ENCODE assay signal across 20 cellular contexts in the genomic region with DNA sequence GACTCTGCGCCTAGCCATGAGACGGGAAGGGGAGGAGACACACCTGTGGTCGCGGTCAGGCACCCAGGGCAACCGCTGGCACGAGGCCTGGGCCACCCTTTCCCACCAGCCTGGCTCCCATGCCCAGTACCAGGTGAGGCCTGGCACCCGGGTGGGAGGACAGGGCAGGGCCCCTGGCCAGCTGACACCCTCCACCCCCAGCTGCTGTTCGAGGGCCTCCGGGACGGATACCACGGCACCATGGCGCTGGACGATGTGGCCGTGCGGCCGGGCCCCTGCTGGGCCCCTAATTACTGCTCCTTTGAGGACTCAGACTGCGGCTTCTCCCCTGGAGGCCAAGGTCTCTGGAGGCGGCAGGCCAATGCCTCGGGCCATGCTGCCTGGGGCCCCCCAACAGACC. TPM values are rescaled to one million over a fixed set of nuclear protein-coding genes. Genes with fewer than 3 reads are reported as not detected.
DNase-seq lines count a peak whose midpoint lies in the region; ATAC-seq and TF ChIP-seq lines count a peak whose summit lies in the region.
"Had no signal": no experiment of that assay in that cellular context is flagged by ENCODE, and none has a peak within 500 bp of the region (broad histone marks: within the 10 kb centered on the region; RNA-seq: fewer than 3 reads in every experiment).

No MANE protein-coding gene starts in this region.

- H3K9me3 ChIP-seq in BE2C, result no peaks in the 10 kb centered on the region
- no peaks in the 10 kb centered on the region for H3K9me3 ChIP-seq in body of pancreas
- H3K9me3 ChIP-seq in mucosa of rectum (ENCODE audit: control insufficient read depth in 2 of 2, low read length in 2 of 2), result no peaks in the 10 kb centered on the region
- no peaks in the 10 kb centered on the region for H3K9me3 ChIP-seq in esophagus squamous epithelium
- H3K9me3 ChIP-seq: breast epithelium, psoas muscle, SJCRH30, tibial artery had no signal

- peak overlapping the region; percentile 74 to 86 (median 78) for H3K27ac ChIP-seq in body of pancreas
- H3K27ac ChIP-seq in mucosa of rectum (ENCODE audit: low read depth in 2 of 2, low read length in 2 of 2), result peak overlapping the region; percentile 95 to 96
- H3K27ac ChIP-seq in esophagus squamous epithelium, result no peak overlapping the region
- H3K27ac ChIP-seq: breast epithelium, epithelial cell of prostate, foreskin keratinocyte, psoas muscle, SJCRH30, tibial artery, WERI-Rb-1 had no signal

- DNase-seq in BE2C, result peak; percentile 18
- peak; percentile 36 for DNase-seq in CD14-positive monocyte (ENCODE audit: low spot score)
- peak in 3 of 4 donors; percentile 26 to 56 (median 39) for DNase-seq in body of pancreas
- no peak for DNase-seq in putamen (ENCODE audit: low spot score)
- no peak for DNase-seq in esophagus squamous epithelium (lab: John Stamatoyannopoulos, UW)
- DNase-seq: activated CD4-positive, alpha-beta memory T cell treated with anti-CD3 and anti-CD28 coated beads, Interleukin-2, amount 10 ng/mL, durations not matched to agents 7 days and 5 days; activated naive CD8-positive, alpha-beta T cell treated with anti-CD3 and anti-CD28 coated beads, Interleukin-2, amount 50 U/mL, for 24 hours; activated T-cell treated with anti-CD3 and anti-CD28 coated beads, Interleukin-2, amount 50 U/mL, for 72 hours; foreskin keratinocyte; kidney glomerular epithelial cell; NCI-H1105 treated with DMSO at 0.1 percent for 48 hours; NCI-H526 treated with DMSO at 0.1 percent for 48 hours; SJCRH30; WERI-Rb-1 had no signal

- H3K4me3 Mint-ChIP-seq in CD14-positive monocyte, result no peak overlapping the region
- H3K4me3 Mint-ChIP-seq: activated CD4-positive, alpha-beta memory T cell treated with anti-CD3 and anti-CD28 coated beads, Interleukin-2, amount 10 ng/mL, durations not matched to agents 7 days and 5 days; activated naive CD8-positive, alpha-beta T cell treated with anti-CD3 and anti-CD28 coated beads, Interleukin-2, amount 50 U/mL, for 24 hours; activated T-cell treated with anti-CD3 and anti-CD28 coated beads, Interleukin-2, amount 50 U/mL, for 72 hours had no signal

- H3K4me3 ChIP-seq in BE2C (ENCODE audit: low read depth, low read length) (no peak overlapping the region), body of pancreas (no peak overlapping the region), mucosa of rectum (ENCODE audit: low read length in 2 of 2) (no peak overlapping the region), esophagus squamous epithelium (no peak overlapping the region)
- H3K4me3 ChIP-seq: breast epithelium, psoas muscle, SJCRH30, tibial artery had no signal

- H3K36me3 ChIP-seq in BE2C, result peaks cover 30% of the 10 kb centered on the region
- peaks cover 4 to 9% of the 10 kb centered on the region in 2 donors for H3K36me3 ChIP-seq in body of pancreas (replicated peaks in 1 of 2; ENCODE audit: insufficient read depth in 1 of 2, low read depth in 2 of 2)
- peaks cover 14 to 15% of the 10 kb centered on the region in 2 donors for H3K36me3 ChIP-seq in mucosa of rectum (ENCODE audit: control insufficient read depth in 2 of 2, insufficient read depth in 2 of 2, low read length in 2 of 2)
- H3K36me3 ChIP-seq in esophagus squamous epithelium, result peaks cover 12 to 24% (median 14%) of the 10 kb centered on the region in 3 donors
- H3K36me3 ChIP-seq: breast epithelium had no signal

- H3K9ac ChIP-seq in mucosa of rectum (ENCODE audit: low read depth in 1 of 2, low read length in 2 of 2), result peak overlapping the region in 1 of 2 donors; percentile 80

- WGBS in body of pancreas, 2 donors, result 0 to 79% methylated on average over 1 to 10 of the region's 19 CpGs
- WGBS in esophagus squamous epithelium, 2 donors, result 100% methylated on average over 3 of the region's 19 CpGs; no CpG with 5 or more reads in 1 of the 2 donors

- no peaks in the 10 kb centered on the region for H3K9me3 Mint-ChIP-seq in CD14-positive monocyte
- H3K9me3 Mint-ChIP-seq: activated CD4-positive, alpha-beta memory T cell treated with anti-CD3 and anti-CD28 coated beads, Interleukin-2, amount 10 ng/mL, durations not matched to agents 7 days and 5 days; activated naive CD8-positive, alpha-beta T cell treated with anti-CD3 and anti-CD28 coated beads, Interleukin-2, amount 50 U/mL, for 24 hours; activated T-cell treated with anti-CD3 and anti-CD28 coated beads, Interleukin-2, amount 50 U/mL, for 72 hours had no signal

- no peaks in the 10 kb centered on the region for H3K4me1 Mint-ChIP-seq in CD14-positive monocyte
- H3K4me1 Mint-ChIP-seq: activated naive CD8-positive, alpha-beta T cell treated with anti-CD3 and anti-CD28 coated beads, Interleukin-2, amount 50 U/mL, for 24 hours had no signal

- ATAC-seq in body of pancreas, result no peak
- ATAC-seq in HG02852 (IDR thresholded peaks at IDR 0.05; ENCODE audit: unreplicated experiment), result no peak
- ATAC-seq: activated naive CD8-positive, alpha-beta T cell treated with anti-CD3 and anti-CD28 coated beads, Interleukin-2, amount 50 U/mL, for 24 hours; activated T-cell treated with anti-CD3 and anti-CD28 coated beads, Interleukin-2, amount 50 U/mL, for 72 hours; foreskin keratinocyte had no signal

- H3K27me3 ChIP-seq in BE2C, result no peaks in the 10 kb centered on the region
- H3K27me3 ChIP-seq in body of pancreas, result no peaks in the 10 kb centered on the region
- no peaks in the 10 kb centered on the region for H3K27me3 ChIP-seq in mucosa of rectum (ENCODE audit: control insufficient read depth in 2 of 2, insufficient read depth in 2 of 2, low read length in 2 of 2)
- no peaks in the 10 kb centered on the region for H3K27me3 ChIP-seq in esophagus squamous epithelium
- H3K27me3 ChIP-seq: breast epithelium, foreskin keratinocyte, SJCRH30, tibial artery had no signal

- no peaks in the 10 kb centered on the region for H3K27me3 Mint-ChIP-seq in CD14-positive monocyte (ENCODE audit: low read depth in 3 of 3)
- H3K27me3 Mint-ChIP-seq: activated CD4-positive, alpha-beta memory T cell treated with anti-CD3 and anti-CD28 coated beads, Interleukin-2, amount 10 ng/mL, durations not matched to agents 7 days and 5 days; activated naive CD8-positive, alpha-beta T cell treated with anti-CD3 and anti-CD28 coated beads, Interleukin-2, amount 50 U/mL, for 24 hours had no signal

- H3K4me1 ChIP-seq in BE2C (peaks cover 24% of the 10 kb centered on the region), body of pancreas (peaks cover 63% of the 10 kb centered on the region), mucosa of rectum (ENCODE audit: control insufficient read depth in 2 of 2, insufficient read depth in 2 of 2, low read length in 2 of 2) (peaks cover 47 to 57% of the 10 kb centered on the region in 2 donors), esophagus squamous epithelium (peaks cover 20 to 52% (median 21%) of the 10 kb centered on the region in 3 donors)
- H3K4me1 ChIP-seq: foreskin keratinocyte, SJCRH30 had no signal

- intact Hi-C loops in CD14-positive monocyte (cut with micrococcal nuclease) (no loop called here), body of pancreas (cut with DNase I) (loop anchor here (10.0 kb wide), 1 partner anchor 88 kb away; the partner anchor contains the start of genes C8G and FBXW5), esophagus squamous epithelium (cut with DNase I) (loop anchor here (10.0 kb wide), 1 partner anchor 88 kb away; the partner anchor contains the start of genes C8G and FBXW5)

- no peak overlapping the region for H3K27ac Mint-ChIP-seq in CD14-positive monocyte
- H3K27ac Mint-ChIP-seq: activated CD4-positive, alpha-beta memory T cell treated with anti-CD3 and anti-CD28 coated beads, Interleukin-2, amount 10 ng/mL, durations not matched to agents 7 days and 5 days; activated naive CD8-positive, alpha-beta T cell treated with anti-CD3 and anti-CD28 coated beads, Interleukin-2, amount 50 U/mL, for 24 hours; activated T-cell treated with anti-CD3 and anti-CD28 coated beads, Interleukin-2, amount 50 U/mL, for 72 hours had no signal

- H3K36me3 Mint-ChIP-seq in CD14-positive monocyte, result peaks cover 12 to 16% of the 10 kb centered on the region in 2 donors

- TF ChIP-seq POLR2A in body of pancreas (IDR thresholded peaks at IDR 0.05) (no peak), esophagus squamous epithelium (IDR thresholded peaks at IDR 0.05) (no peak)

- TF ChIP-seq CTCF in BE2C (IDR thresholded peaks at IDR 0.05; ENCODE audit: low read depth, low read length) (no peak), CD14-positive monocyte (IDR thresholded peaks at IDR 0.05) (no peak), body of pancreas (IDR thresholded peaks at IDR 0.05) (no peak), esophagus squamous epithelium (IDR thresholded peaks at IDR 0.05) (no peak)

RNA-seq across cellular contexts. Expression of gene MAMDC4, which starts 5.0 kb away (rescaled TPM):
- 4.4 TPM for polyA plus RNA-seq in BE2C (2012; ENCODE audit: insufficient read depth, insufficient read length, low read depth)
- polyA plus RNA-seq in CD14-positive monocyte, result under 1 TPM in 1 of 2 donors, not detected in 1; 0.07 TPM
- total RNA-seq in body of pancreas (10 to 100 TPM in 1 of 2 donors, 1 to 10 TPM in 1; 6.5 to 25.7 TPM), esophagus squamous epithelium (1 to 10 TPM; 1.8 to 2.9 (median 2.7) TPM)

RNA-seq across cellular contexts. Expression of gene PHPT1, which starts 8.0 kb away (rescaled TPM):
- 544 TPM for polyA plus RNA-seq in BE2C (2012; ENCODE audit: insufficient read depth, insufficient read length, low read depth)
- 100 to 1,000 TPM in 1 of 2 donors, 10 to 100 TPM in 1; 94.3 to 163 TPM for polyA plus RNA-seq in CD14-positive monocyte
- total RNA-seq in body of pancreas, result 10 to 100 TPM; 60.6 to 65.6 TPM
- 10 to 100 TPM; 21.9 to 53.2 (median 42.2) TPM for total RNA-seq in esophagus squamous epithelium

RNA-seq across cellular contexts. Expression of gene EDF1, which starts 8.9 kb away (rescaled TPM):
- polyA plus RNA-seq in BE2C (2012; ENCODE audit: insufficient read depth, insufficient read length, low read depth), result 1,797 TPM
- polyA plus RNA-seq in CD14-positive monocyte, result 100 to 1,000 TPM; 245 to 264 TPM
- total RNA-seq in body of pancreas (100 to 1,000 TPM; 196 to 238 TPM), esophagus squamous epithelium (100 to 1,000 TPM; 326 to 456 (median 356) TPM)

RNA-seq across cellular contexts. Expression of gene AJM1, which starts 14.9 kb away (rescaled TPM):
- 37.9 TPM for polyA plus RNA-seq in BE2C (2012; ENCODE audit: insufficient read depth, insufficient read length, low read depth)
- under 1 TPM; 0.10 to 0.18 TPM for polyA plus RNA-seq in CD14-positive monocyte
- total RNA-seq in body of pancreas (10 to 100 TPM in 1 of 2 donors, 1 to 10 TPM in 1; 5.2 to 13.2 TPM), esophagus squamous epithelium (1 to 10 TPM in 2 of 4 donors, under 1 TPM in 2; 0.32 to 2.3 (median 1.0) TPM)

RNA-seq across cellular contexts. Expression of gene TRAF2, which starts 29.1 kb away (rescaled TPM):
- 26.8 TPM for polyA plus RNA-seq in BE2C (2012; ENCODE audit: insufficient read depth, insufficient read length, low read depth)
- 1 to 10 TPM; 1.6 to 2.0 TPM for polyA plus RNA-seq in CD14-positive monocyte
- 10 to 100 TPM in 1 of 2 donors, 1 to 10 TPM in 1; 5.2 to 30.7 TPM for total RNA-seq in body of pancreas
- 10 to 100 TPM in 3 of 4 donors, 1 to 10 TPM in 1; 8.0 to 20.9 (median 13.2) TPM for total RNA-seq in esophagus squamous epithelium

Comparison
In these comparisons a context has a peak if more than half of its experiments do, and no peak if none do; other contexts are left out.
1. DNase-seq: peak in BE2C (single experiment), CD14-positive monocyte (single experiment) and body of pancreas (3 of 4); none in putamen (single experiment) and esophagus squamous epithelium (single experiment).
2. H3K27ac ChIP-seq: peak in body of pancreas (4 of 4) and mucosa of rectum (2 of 2); none in esophagus squamous epithelium (0 of 4).
3. intact Hi-C loops: an anchor here in body of pancreas (10.0 kb wide) and esophagus squamous epithelium (10.0 kb wide); none called in CD14-positive monocyte.